Comparison of ENCODE assay signal across 22 cellular contexts in genomic region chr11:61267437-61267841, GRCh38. TPM values are rescaled to one million over a fixed set of nuclear protein-coding genes. Genes with fewer than 3 reads are reported as not detected.
DNase-seq lines count a peak whose midpoint lies in the region; ATAC-seq, FAIRE-seq and TF ChIP-seq lines count a peak whose summit lies in the region.
"Had no signal": no experiment of that assay in that cellular context is flagged by ENCODE, and none has a peak within 500 bp of the region (broad histone marks: within the 10 kb centered on the region; RNA-seq: fewer than 3 reads in every experiment).

No MANE protein-coding gene starts in this region.

- H3K4me1 ChIP-seq in BLaER1 (peaks cover 43% of the 10 kb centered on the region), pancreas (no peaks in the 10 kb centered on the region)
- H3K4me1 ChIP-seq: Peyer's patch had no signal

- ATAC-seq in pancreas (peak; percentile 41 to 84 (median 70)), HG03439 (IDR thresholded peaks at IDR 0.05; ENCODE audit: unreplicated experiment) (no peak)

- no peaks in the 10 kb centered on the region for H3K27me3 ChIP-seq in BLaER1
- no peaks in the 10 kb centered on the region for H3K27me3 ChIP-seq in pancreas
- H3K27me3 ChIP-seq: Peyer's patch had no signal

- TF ChIP-seq POLR2A in erythroblast (IDR thresholded peaks at IDR 0.05; ENCODE audit: low read length): no peak

- 0 out of 2 replicates have a peak overlapping the region, but pooled peaks have one; percentile 6 for H3K9ac ChIP-seq in BLaER1

- no peaks in the 10 kb centered on the region for H3K9me3 ChIP-seq in BLaER1
- H3K9me3 ChIP-seq in pancreas: no peaks in the 10 kb centered on the region
- H3K9me3 ChIP-seq: Peyer's patch had no signal

- H3K36me3 ChIP-seq in BLaER1: peaks cover 100% of the 10 kb centered on the region
- H3K36me3 ChIP-seq in pancreas: no peaks in the 10 kb centered on the region
- H3K36me3 ChIP-seq: Peyer's patch had no signal

- 20 to 21% methylated on average over 6 of the region's 6 CpGs for WGBS in pancreas, 2 donors

- H3K27ac ChIP-seq in BLaER1 (peak overlapping the region; percentile 51), pancreas (no peak overlapping the region)
- H3K27ac ChIP-seq: C4-2B, Peyer's patch had no signal

- H3K4me3 ChIP-seq in BLaER1 (no peak overlapping the region), pancreas (no peak overlapping the region)
- H3K4me3 ChIP-seq: Peyer's patch had no signal

- TF ChIP-seq CTCF in pancreas (IDR thresholded peaks at IDR 0.05): no peak

- intact Hi-C loops in pancreas (cut with DNase I): no loop called here

- no peak for FAIRE-seq in pancreas (lab: Jason Lieb, UNC)
- FAIRE-seq: A204.1 had no signal

- peak; percentile 67 for DNase-seq in NCI-H146 (lab: John Stamatoyannopoulos, UW)
- peak; percentile 66 for DNase-seq in erythroblast (lab: John Stamatoyannopoulos, UW)
- DNase-seq in pancreas: peak in 2 of 6 donors; percentile 19 to 61
- DNase-seq in DMS 273 treated with DMSO at 0.1 percent for 48 hours (lab: John Stamatoyannopoulos, UW): no peak
- no peak for DNase-seq in NCI-H526 (lab: John Stamatoyannopoulos, UW)
- no peak for DNase-seq in middle frontal gyrus (ENCODE audit: extremely low spot score, low spot score)
- DNase-seq: DMS53, HCEC 1CT, KBM-7, NCI-H1092 treated with DMSO at 0.1 percent for 48 hours, NCI-H187 treated with DMSO at 0.1 percent for 48 hours, NCI-H2171, NCI-H446 treated with DMSO at 0.1 percent for 48 hours, NCI-H774, SIG-M5 had no signal

- H4K20me1 ChIP-seq in BLaER1: no peaks in the 10 kb centered on the region

- H3K4me2 ChIP-seq in BLaER1: peak overlapping the region; percentile 26

RNA-seq across cellular contexts. Expression of gene PGA5, which starts 26.5 kb away (rescaled TPM):
- total RNA-seq in pancreas: under 1 TPM in 4 of 6 donors, not detected in 2; 0.31 to 0.83 (median 0.60) TPM
- under 1 TPM; 0.27 to 0.70 TPM for polyA plus RNA-seq in pancreas
- total RNA-seq: HT-29, MCF 10A, Peyer's patch had no signal

RNA-seq across cellular contexts. Expression of gene VWCE, which starts 27.7 kb away (rescaled TPM):
- under 1 TPM; 0.16 to 0.90 (median 0.30) TPM for total RNA-seq in pancreas
- polyA plus RNA-seq in pancreas: under 1 TPM; 0.72 to 0.77 TPM
- total RNA-seq: HT-29 had no signal

RNA-seq across cellular contexts. Expression of gene PGA4, which starts 45.3 kb away (rescaled TPM):
- total RNA-seq in pancreas: 1 to 10 TPM in 4 of 6 donors, under 1 TPM in 1, not detected in 1; 0.16 to 2.9 (median 2.2) TPM
- polyA plus RNA-seq in pancreas: 1 to 10 TPM in 1 of 2 donors, under 1 TPM in 1; 0.95 to 4.6 TPM
- total RNA-seq: HT-29, MCF 10A, Peyer's patch had no signal

Comparison
In these comparisons a context has a peak if more than half of its experiments do, and no peak if none do; other contexts are left out.
1. DNase-seq: peak in NCI-H146 (single experiment) and erythroblast (2 of 2); none in DMS 273 treated with DMSO at 0.1 percent for 48 hours (single experiment), NCI-H526 (0 of 2) and middle frontal gyrus (single experiment).